8 cellular contexts compared by ENCODE assay signal in genomic region chr2:87295135-87295534, GRCh38.
DNase-seq lines count a peak whose midpoint lies in the region; ATAC-seq and TF ChIP-seq lines count a peak whose summit lies in the region.
"Not testable (repeated sequence)": the region's sequence is repeated elsewhere in the genome, so short reads cannot be mapped to it uniquely, and the experiment has no call there.

No MANE protein-coding gene starts in this region.

- not testable (repeated sequence) for H3K18ac ChIP-seq in mesenchymal stem cell (ENCODE audit: low read depth in 1 of 2, low read length in 2 of 2)

- not testable (repeated sequence) for H2BK5ac ChIP-seq in mesenchymal stem cell (ENCODE audit: low read depth, low read length, poor library complexity, severe bottlenecking)

- not testable (repeated sequence) for H3K27me3 ChIP-seq in heart left ventricle; left lung; mesenchymal stem cell (ENCODE audit: control insufficient read depth in 1 of 2, insufficient read depth in 1 of 2, low read length in 2 of 2); upper lobe of right lung

- H2BK15ac ChIP-seq in mesenchymal stem cell (ENCODE audit: low read depth, poor library complexity, severe bottlenecking), result not testable (repeated sequence)

- 17 to 48% (median 33%) methylated on average over 2 to 6 of the region's 6 CpGs for WGBS in heart left ventricle, 4 donors
- 82% methylated on average over 5 of the region's 6 CpGs for WGBS in mesenchymal stem cell

- H2AK5ac ChIP-seq in mesenchymal stem cell (ENCODE audit: low read length, severe bottlenecking), result not testable (repeated sequence)

- H3K4me2 ChIP-seq in mesenchymal stem cell (ENCODE audit: low read length, poor library complexity, severe bottlenecking), result not testable (repeated sequence)

- H3K4me1 ChIP-seq in heart left ventricle; left lung; mesenchymal stem cell (ENCODE audit: control insufficient read depth, insufficient read depth, low read depth, low read length); upper lobe of right lung: not testable (repeated sequence)

- not testable (repeated sequence) for H4K91ac ChIP-seq in mesenchymal stem cell (ENCODE audit: low read length)

- not testable (repeated sequence) for H2BK12ac ChIP-seq in mesenchymal stem cell (ENCODE audit: low read length in 2 of 2)

- not testable (repeated sequence) for TF ChIP-seq CTCF in heart left ventricle (IDR thresholded peaks at IDR 0.05); left lung (IDR thresholded peaks at IDR 0.05); upper lobe of right lung (IDR thresholded peaks at IDR 0.05)

- H3K14ac ChIP-seq in mesenchymal stem cell (ENCODE audit: low read length in 2 of 2), result not testable (repeated sequence)

- DNase-seq in Ammon's horn (ENCODE audit: low spot score), result peak; percentile 29
- DNase-seq in dermis blood vessel endothelial cell, result peak; percentile 92
- peak; percentile 0 for DNase-seq in globus pallidus (ENCODE audit: low spot score)
- DNase-seq in heart left ventricle, result peak in 2 of 5 donors; percentile 24 to 29
- not testable (repeated sequence) for DNase-seq in left ventricle myocardium superior, left lung, upper lobe of right lung
- DNase-seq in mesenchymal stem cell, result peak; percentile 29

- intact Hi-C loops in heart left ventricle (cut with DNase I); left ventricle myocardium superior (cut with micrococcal nuclease); left lung (cut with DNase I); upper lobe of right lung (cut with DNase I): not testable (repeated sequence)

- H3K9ac ChIP-seq in mesenchymal stem cell (ENCODE audit: low read length), result not testable (repeated sequence)

- H2BK120ac ChIP-seq in mesenchymal stem cell (ENCODE audit: low read depth, low read length), result not testable (repeated sequence)

- not testable (repeated sequence) for H3K4me3 ChIP-seq in heart left ventricle; left lung; mesenchymal stem cell (ENCODE audit: insufficient read depth in 1 of 2, low read depth in 1 of 2, low read length in 2 of 2); upper lobe of right lung

- H2AFZ ChIP-seq in mesenchymal stem cell (ENCODE audit: low read depth, low read length), result not testable (repeated sequence)

- H4K8ac ChIP-seq in mesenchymal stem cell (ENCODE audit: low read length), result not testable (repeated sequence)

- ATAC-seq in heart left ventricle, result peak in 3 of 4 donors; percentile 37 to 88 (median 52)
- ATAC-seq in left ventricle myocardium superior, result peak; percentile 72
- peak; percentile 49 for ATAC-seq in left lung
- ATAC-seq in upper lobe of right lung, result peak; percentile 65

- H3K9me3 ChIP-seq in heart left ventricle; left lung; mesenchymal stem cell (ENCODE audit: control insufficient read depth, low read length); upper lobe of right lung: not testable (repeated sequence)

- not testable (repeated sequence) for TF ChIP-seq POLR2A in heart left ventricle (IDR thresholded peaks at IDR 0.05)

- not testable (repeated sequence) for H3K23ac ChIP-seq in mesenchymal stem cell (ENCODE audit: low read length in 2 of 2)

- H3K4ac ChIP-seq in mesenchymal stem cell (ENCODE audit: low read depth in 1 of 2, low read length in 2 of 2), result not testable (repeated sequence)

- not testable (repeated sequence) for H3K36me3 ChIP-seq in heart left ventricle; left lung; mesenchymal stem cell (ENCODE audit: control insufficient read depth in 1 of 2, insufficient read depth in 2 of 2, low read depth in 1 of 2, low read length in 2 of 2); upper lobe of right lung

- peak overlapping the region in 2 of 12 donors; percentile 8 to 11 for H3K27ac ChIP-seq in heart left ventricle
- not testable (repeated sequence) for H3K27ac ChIP-seq in left lung; mesenchymal stem cell (ENCODE audit: low read length, poor library complexity, severe bottlenecking); upper lobe of right lung

- not testable (repeated sequence) for H3K79me1 ChIP-seq in mesenchymal stem cell (replicated peaks; ENCODE audit: low read length, poor library complexity, severe bottlenecking)
